13 cellular contexts compared by ENCODE assay signal in the genomic region with DNA sequence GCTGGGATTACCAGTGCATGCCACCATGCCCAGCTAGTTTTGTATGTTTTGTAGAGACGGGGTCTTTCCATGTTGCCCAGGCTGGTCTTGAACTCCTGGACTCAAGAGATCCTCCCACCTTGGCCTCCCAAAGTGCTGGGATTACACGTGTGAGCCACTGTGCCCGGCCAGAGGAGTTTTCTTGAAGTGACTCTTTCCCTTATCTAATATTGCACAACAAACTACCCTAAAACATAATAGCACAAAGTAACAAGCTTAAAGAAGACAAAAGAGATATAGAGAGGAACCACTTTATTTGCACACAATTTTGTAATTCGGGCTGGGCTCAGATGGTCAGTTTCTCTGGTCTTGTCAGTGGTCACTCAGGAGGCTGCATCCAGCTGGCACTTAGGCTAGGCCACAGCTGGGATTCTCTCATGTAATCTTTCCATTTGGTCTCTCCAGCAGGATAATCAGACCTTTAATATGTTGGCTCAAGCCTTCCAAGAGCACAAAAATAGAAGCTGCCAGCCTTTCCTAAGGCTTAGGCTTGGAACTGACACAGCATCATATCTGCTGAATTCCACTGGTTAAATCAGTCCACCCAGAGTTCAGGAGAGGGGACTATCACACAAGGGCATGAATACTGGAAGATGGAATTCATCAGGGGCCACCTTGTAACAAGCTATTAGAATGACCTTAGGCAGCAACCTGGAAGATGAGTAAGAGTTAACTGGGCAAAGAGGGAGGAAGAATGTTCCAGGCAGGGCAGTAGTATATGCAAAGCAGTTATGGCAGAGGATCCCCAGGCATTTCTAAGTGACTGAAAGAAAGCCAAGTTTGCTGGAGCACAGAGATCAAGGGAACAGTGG. TPM values are rescaled to one million over a fixed set of nuclear protein-coding genes. Genes with fewer than 3 reads are reported as not detected.
A peak's percentile ranks its signal among the peaks of the same experiment; 100 is the strongest.
DNase-seq lines count a peak whose midpoint lies in the region; ATAC-seq and TF ChIP-seq lines count a peak whose summit lies in the region.
"Had no signal": no experiment of that assay in that cellular context is flagged by ENCODE, and none has a peak within 500 bp of the region (broad histone marks: within the 10 kb centered on the region; RNA-seq: fewer than 3 reads in every experiment).

No MANE protein-coding gene starts in this region.

- 17 to 25% methylated on average over 1 of the region's 4 CpGs for WGBS in gastroesophageal sphincter (ENCODE audit: low coverage in 1 of 2), 2 donors
- 30 to 39% (median 38%) methylated on average over 4 of the region's 4 CpGs for WGBS in ovary, 3 donors

- POLR2A ChIA-PET in activated CD8-positive, alpha-beta T cell treated with anti-CD3 and anti-CD28 coated beads, Interleukin-2, amount 10 ng/mL, durations not matched to agents 7 days and 5 days (lab: Charles Lee) = no interaction called here

- H3K4me3 Mint-ChIP-seq in CD14-positive monocyte = no peak overlapping the region
- H3K4me3 Mint-ChIP-seq in activated CD8-positive, alpha-beta T cell treated with anti-CD3 and anti-CD28 coated beads, Interleukin-2, amount 10 ng/mL, durations not matched to agents 7 days and 5 days = no peak overlapping the region
- H3K4me3 Mint-ChIP-seq: activated B cell treated with CpG ODN at 0.5 μM for 24 hours had no signal

- H3K9me3 ChIP-seq in ascending aorta (no peaks in the 10 kb centered on the region), gastroesophageal sphincter (no peaks in the 10 kb centered on the region), ovary (no peaks in the 10 kb centered on the region)

- H3K27ac ChIP-seq in ascending aorta (peak overlapping the region; percentile 75 to 81), gastroesophageal sphincter (peak overlapping the region; percentile 39 to 86 (median 72)), ovary (peak overlapping the region in 1 of 2 donors; percentile 31)
- H3K27ac ChIP-seq: PC-9 had no signal

- H3K4me1 ChIP-seq in ascending aorta (peaks cover 7 to 33% of the 10 kb centered on the region in 2 donors), gastroesophageal sphincter (peaks cover 14 to 43% (median 24%) of the 10 kb centered on the region in 3 donors), ovary (ENCODE audit: insufficient read depth) (peaks cover 7% of the 10 kb centered on the region)

- H3K4me3 ChIP-seq in ascending aorta (no peak overlapping the region), gastroesophageal sphincter (no peak overlapping the region), ovary (no peak overlapping the region)
- H3K4me3 ChIP-seq: dorsolateral prefrontal cortex, PC-9 had no signal

- no peaks in the 10 kb centered on the region for H3K36me3 ChIP-seq in ascending aorta
- no peaks in the 10 kb centered on the region for H3K36me3 ChIP-seq in gastroesophageal sphincter
- H3K36me3 ChIP-seq in ovary = no peaks in the 10 kb centered on the region

- H3K27me3 Mint-ChIP-seq in CD14-positive monocyte (ENCODE audit: low read depth in 3 of 3) = peaks cover 0 to 2% (median 0%) of the 10 kb centered on the region in 3 donors
- peaks cover 10% of the 10 kb centered on the region for H3K27me3 Mint-ChIP-seq in activated CD8-positive, alpha-beta T cell treated with anti-CD3 and anti-CD28 coated beads, Interleukin-2, amount 10 ng/mL, durations not matched to agents 7 days and 5 days (ENCODE audit: low read depth)

- H3K9me3 Mint-ChIP-seq in CD14-positive monocyte = peaks cover 0 to 3% (median 0%) of the 10 kb centered on the region in 7 donors
- H3K9me3 Mint-ChIP-seq in activated CD8-positive, alpha-beta T cell treated with anti-CD3 and anti-CD28 coated beads, Interleukin-2, amount 10 ng/mL, durations not matched to agents 7 days and 5 days (ENCODE audit: insufficient read depth) = no peaks in the 10 kb centered on the region
- H3K9me3 Mint-ChIP-seq: activated B cell treated with CpG ODN at 0.5 μM for 24 hours had no signal

- DNase-seq in CD14-positive monocyte (ENCODE audit: low spot score) (no peak), ascending aorta (ENCODE audit: low spot score in 2 of 2) (peak in 1 of 2 donors; percentile 77), ovary (peak in 3 of 5 donors; percentile 38 to 47 (median 40)), NCI-H1694 (lab: John Stamatoyannopoulos, UW) (no peak), HUDEP-2 (lab: John Stamatoyannopoulos, UW; ENCODE audit: unreplicated experiment in 76 of 76) (no peak)
- no peak for DNase-seq in activated CD8-positive, alpha-beta T cell treated with anti-CD3 and anti-CD28 coated beads, Interleukin-2, amount 10 ng/mL, durations not matched to agents 7 days and 5 days
- DNase-seq: activated B cell treated with CpG ODN at 0.5 μM for 24 hours; activated effector memory CD4-positive, alpha-beta T cell treated with Interleukin-2 at 50 U/mL for 16 hours; dorsolateral prefrontal cortex; NCI-H187; PC-9 had no signal

- H3K4me1 Mint-ChIP-seq in CD14-positive monocyte = peaks cover 17% of the 10 kb centered on the region
- no peaks in the 10 kb centered on the region for H3K4me1 Mint-ChIP-seq in activated CD8-positive, alpha-beta T cell treated with anti-CD3 and anti-CD28 coated beads, Interleukin-2, amount 10 ng/mL, durations not matched to agents 7 days and 5 days (ENCODE audit: low read depth)
- H3K4me1 Mint-ChIP-seq: activated B cell treated with CpG ODN at 0.5 μM for 24 hours had no signal

- TF ChIP-seq EP300 in gastroesophageal sphincter (IDR thresholded peaks at IDR 0.05) = no peak
- TF ChIP-seq EP300 in ovary (IDR thresholded peaks at IDR 0.05) = no peak

- H3K27me3 ChIP-seq in ascending aorta (no peaks in the 10 kb centered on the region), gastroesophageal sphincter (no peaks in the 10 kb centered on the region), ovary (no peaks in the 10 kb centered on the region)
- H3K27me3 ChIP-seq: dorsolateral prefrontal cortex had no signal

- intact Hi-C loops in CD14-positive monocyte (cut with micrococcal nuclease) (no loop called here), ascending aorta (cut with DNase I) (loop anchor here (1.0 to 5.0 kb wide), 4 partner anchors 11 to 328 kb away; a partner anchor contains a TSS), ovary (cut with DNase I) (no loop called here)

- TF ChIP-seq CTCF in CD14-positive monocyte (IDR thresholded peaks at IDR 0.05) = no peak
- no peak for TF ChIP-seq CTCF in ascending aorta (IDR thresholded peaks at IDR 0.05)
- no peak for TF ChIP-seq CTCF in gastroesophageal sphincter (IDR thresholded peaks at IDR 0.05)
- no peak for TF ChIP-seq CTCF in ovary (IDR thresholded peaks at IDR 0.05)

- TF ChIP-seq POLR2A in gastroesophageal sphincter (IDR thresholded peaks at IDR 0.05) (no peak), ovary (IDR thresholded peaks at IDR 0.05) (no peak)

- H3K27ac Mint-ChIP-seq in CD14-positive monocyte = peak overlapping the region; percentile 41 to 77 (median 64)
- H3K27ac Mint-ChIP-seq in activated CD8-positive, alpha-beta T cell treated with anti-CD3 and anti-CD28 coated beads, Interleukin-2, amount 10 ng/mL, durations not matched to agents 7 days and 5 days = no peak overlapping the region
- H3K27ac Mint-ChIP-seq: activated B cell treated with CpG ODN at 0.5 μM for 24 hours had no signal

- ATAC-seq in gastroesophageal sphincter (peak; percentile 55), HG02870 (IDR thresholded peaks at IDR 0.05; ENCODE audit: unreplicated experiment) (no peak)
- ATAC-seq in activated CD8-positive, alpha-beta T cell treated with anti-CD3 and anti-CD28 coated beads, Interleukin-2, amount 10 ng/mL, durations not matched to agents 7 days and 5 days = no peak

- CTCF ChIA-PET in activated CD8-positive, alpha-beta T cell treated with anti-CD3 and anti-CD28 coated beads, Interleukin-2, amount 10 ng/mL, durations not matched to agents 7 days and 5 days (lab: Charles Lee) = no interaction called here

- no peaks in the 10 kb centered on the region for H3K36me3 Mint-ChIP-seq in CD14-positive monocyte
- H3K36me3 Mint-ChIP-seq in activated CD8-positive, alpha-beta T cell treated with anti-CD3 and anti-CD28 coated beads, Interleukin-2, amount 10 ng/mL, durations not matched to agents 7 days and 5 days (ENCODE audit: low read depth) = no peaks in the 10 kb centered on the region

RNA-seq across cellular contexts. Expression of a gene that starts 56.7 kb away (rescaled TPM):
- 100 to 1,000 TPM; 348 to 398 TPM for polyA plus RNA-seq in CD14-positive monocyte
- 196 TPM for total RNA-seq in ascending aorta
- total RNA-seq in gastroesophageal sphincter = 100 to 1,000 TPM; 316 to 349 (median 331) TPM
- 100 to 1,000 TPM; 311 to 507 (median 427) TPM for total RNA-seq in ovary
- 100 to 1,000 TPM; 152 to 239 TPM for polyA plus RNA-seq in ovary
- 10 to 100 TPM; 89.2 to 90.8 TPM for total RNA-seq in activated CD8-positive, alpha-beta T cell treated with anti-CD3 and anti-CD28 coated beads, Interleukin-2, amount 10 ng/mL, durations not matched to agents 7 days and 5 days

Comparison
In these comparisons a context has a peak if more than half of its experiments do, and no peak if none do; other contexts are left out.
1. DNase-seq: peak in ovary (3 of 5); none in CD14-positive monocyte (single experiment), NCI-H1694 (single experiment), HUDEP-2 (0 of 76) and activated CD8-positive, alpha-beta T cell treated with anti-CD3 and anti-CD28 coated beads, Interleukin-2, amount 10 ng/mL, durations not matched to agents 7 days and 5 days (single experiment).